ENCODE assay signal across 15 cellular contexts in the genomic region with DNA sequence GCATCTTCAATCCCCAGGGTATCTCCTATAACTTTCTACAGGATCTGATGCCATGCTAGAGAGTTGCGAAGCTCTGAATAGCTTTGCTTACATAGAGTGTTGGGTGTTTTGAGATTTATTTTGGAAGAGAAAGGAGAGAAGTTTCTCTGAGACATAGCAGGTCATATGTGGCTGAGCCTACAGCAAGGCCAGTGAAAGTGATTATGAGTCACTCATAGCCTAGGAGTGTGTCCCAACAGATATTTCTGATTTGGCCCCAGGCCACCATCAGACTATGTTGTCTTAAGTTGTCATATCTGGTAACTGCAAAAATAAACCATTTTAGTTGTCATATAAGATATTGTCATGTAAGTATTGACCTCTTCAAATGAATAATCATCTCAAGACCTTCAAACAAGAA.
DNase-seq lines count a peak whose midpoint lies in the region; ATAC-seq, FAIRE-seq and TF ChIP-seq lines count a peak whose summit lies in the region.
"Had no signal": no experiment of that assay in that cellular context is flagged by ENCODE, and none has a peak within 500 bp of the region (broad histone marks: within the 10 kb centered on the region; RNA-seq: fewer than 3 reads in every experiment).

No MANE protein-coding gene starts in this region.

- H3K9ac ChIP-seq in GM12878 (ENCODE audit: control insufficient read depth, insufficient read depth, low read length): no peak overlapping the region

- in situ Hi-C loops in GM12878 (cut with MboI): no loop called here

- H3K27me3 Mint-ChIP-seq in MCF 10A (ENCODE audit: insufficient read depth, unreplicated experiment): no peaks in the 10 kb centered on the region

- no peak for FAIRE-seq in GM12878 (lab: Jason Lieb, UNC)

- peaks cover 20% of the 10 kb centered on the region for H3K4me1 Mint-ChIP-seq in MCF 10A (ENCODE audit: insufficient read depth, unreplicated experiment)

- SMC1A ChIA-PET in GM12878 (lab: Charles Lee; ENCODE audit: uncharacterized antibody, unreplicated experiment): interaction anchor here (0.9 to 2.3 kb wide), 9 partner anchors 9 to 479 kb away, joined by 3 to 13 read pairs (median 5); no protein-coding TSS in a partner anchor

- H3K36me3 ChIP-seq in breast epithelium (no peaks in the 10 kb centered on the region), GM12878 (ENCODE audit: control insufficient read depth in 2 of 2, insufficient read depth in 2 of 2, low read length in 1 of 2) (no peaks in the 10 kb centered on the region)
- H3K36me3 ChIP-seq: cardiac muscle cell had no signal

- no peaks in the 10 kb centered on the region for H4K20me1 ChIP-seq in GM12878 (ENCODE audit: control insufficient read depth, insufficient read depth)

- ATAC-seq in GM12878 (peak; percentile 36; the same call in 1 of the 3 replicates), GM19351 (IDR thresholded peaks at IDR 0.05; ENCODE audit: unreplicated experiment) (no peak), GM21367 (IDR thresholded peaks at IDR 0.05; ENCODE audit: unreplicated experiment) (no peak)

- BruUV-seq in MCF 10A (replicated peaks; lab: Mats Ljungman, UMichigan): no TSS peak
- no TSS peak for BruUV-seq in GM12878 (replicated peaks; lab: Mats Ljungman, UMichigan)

- POLR2A ChIA-PET in MCF 10A (lab: Yijun Ruan, JAX) (interaction anchor here (0.6 to 2.0 kb wide), 8 partner anchors 9 to 435 kb away, joined by 3 to 7 read pairs (median 4); a partner anchor contains a TSS), GM12878 (lab: Charles Lee) (no interaction called here)

- H3K27ac ChIP-seq in breast epithelium: no peak overlapping the region
- H3K27ac ChIP-seq in GM12878 (ENCODE audit: control insufficient read depth, insufficient read depth): no peak overlapping the region
- H3K27ac ChIP-seq: cardiac muscle cell had no signal

- DNase-seq in MCF 10A (ENCODE audit: unreplicated experiment): peak; percentile 85
- no peak for DNase-seq in breast epithelium (ENCODE audit: low spot score in 2 of 2)
- no peak for DNase-seq in GM12878 (ENCODE audit: low read depth, low spot score)
- DNase-seq in iris pigment epithelial cell (ENCODE audit: low read depth): peak; percentile 88
- no peak for DNase-seq in stimulated activated CD4-positive, alpha-beta T cell treated with anti-CD3 and anti-CD28 coated beads, Interleukin-2, amount 100 ng/mL, for 24 hours
- no peak for DNase-seq in stimulated activated naive CD4-positive, alpha-beta T cell (lab: John Stamatoyannopoulos, UW)
- DNase-seq: 8988T; NCI-H1092; NCI-H82; stimulated activated CD4-positive, alpha-beta T cell treated with anti-CD3 and anti-CD28 coated beads, Interleukin-1b, Interleukin-23, amount 100 ng/mL, for 48 hours; stimulated activated naive CD4-positive, alpha-beta T cell treated with Interleukin-2 at 50 U/mL for 16 hours had no signal

- CTCF ChIA-PET in MCF 10A (lab: Yijun Ruan, JAX): interaction anchor here (0.5 to 4.6 kb wide), 32 partner anchors 8 to 479 kb away, joined by 3 to 126 read pairs (median 4); a partner anchor contains a TSS
- CTCF ChIA-PET in GM12878 (lab: Yijun Ruan, JAX): interaction anchor here (0.9 to 4.0 kb wide), 16 partner anchors 9 to 480 kb away, joined by 3 to 33 read pairs (median 8); no protein-coding TSS in a partner anchor

- H3K9me3 ChIP-seq in breast epithelium (no peaks in the 10 kb centered on the region), GM12878 (replicated peaks; ENCODE audit: control insufficient read depth, insufficient read depth, low read length) (no peaks in the 10 kb centered on the region)

- no peak overlapping the region for H3K4me3 Mint-ChIP-seq in MCF 10A (ENCODE audit: unreplicated experiment)
- H3K4me3 Mint-ChIP-seq: activated T-helper 1 cell treated with anti-CD3 and anti-CD28 coated beads, Interleukin-12 subunit alpha, Interleukin-12 subunit beta, Interleukin-2, Interleukin-4 antibody, amounts not matched to agents 30 ng/mL and 10 ng/mL and 1 ng/mL, durations not matched to agents 14 hours and 24 hours and 36 hours had no signal

- intact Hi-C loops in MCF 10A (cut with micrococcal nuclease) (loop anchor here (5.0 to 10.0 kb wide), 3 partner anchors 161 to 311 kb away; a partner anchor contains a TSS), breast epithelium (cut with DNase I; ENCODE audit: low total_unique reads) (no loop called here), GM12878 (cut with micrococcal nuclease; ENCODE audit: unreplicated experiment) (loop anchor here (5.0 kb wide), 1 partner anchor 478 kb away; no protein-coding TSS in a partner anchor)

- no peak overlapping the region for H3K4me2 ChIP-seq in GM12878 (ENCODE audit: control insufficient read depth, insufficient read depth)

- H3K4me1 ChIP-seq in breast epithelium (no peaks in the 10 kb centered on the region), GM12878 (ENCODE audit: control insufficient read depth, insufficient read depth, low read length) (no peaks in the 10 kb centered on the region)

- TF ChIP-seq POLR2A in breast epithelium (IDR thresholded peaks at IDR 0.05) (no peak), GM12878 (IDR thresholded peaks at IDR 0.05; ENCODE audit: low read depth, low read length) (no peak)

- no peak overlapping the region for H3K4me3 ChIP-seq in breast epithelium
- H3K4me3 ChIP-seq in GM12878: no peak overlapping the region
- H3K4me3 ChIP-seq: cardiac muscle cell had no signal

- no peak overlapping the region for H2AFZ ChIP-seq in GM12878 (ENCODE audit: control insufficient read depth, low read depth, low read length)

- no peaks in the 10 kb centered on the region for H3K9me3 Mint-ChIP-seq in MCF 10A (ENCODE audit: unreplicated experiment)
- H3K9me3 Mint-ChIP-seq: activated T-helper 1 cell treated with anti-CD3 and anti-CD28 coated beads, Interleukin-12 subunit alpha, Interleukin-12 subunit beta, Interleukin-2, Interleukin-4 antibody, amounts not matched to agents 30 ng/mL and 10 ng/mL and 1 ng/mL, durations not matched to agents 14 hours and 24 hours and 36 hours had no signal

- TF ChIP-seq EP300 in GM12878 (IDR thresholded peaks at IDR 0.05; ENCODE audit: borderline replicate concordance in 1 of 2, control insufficient read depth in 1 of 2, low read depth in 2 of 2, low read length in 2 of 2): no peak

- TF ChIP-seq RAD21 in GM12878 (IDR thresholded peaks at IDR 0.05; ENCODE audit: insufficient read depth, low read depth, low read length): no peak

- no peaks in the 10 kb centered on the region for H3K27me3 ChIP-seq in breast epithelium
- no peaks in the 10 kb centered on the region for H3K27me3 ChIP-seq in GM12878 (replicated peaks in 1 of 2; ENCODE audit: control insufficient read depth in 2 of 2, insufficient read depth in 2 of 2, low read length in 1 of 2)
- H3K27me3 ChIP-seq: cardiac muscle cell had no signal

- TF ChIP-seq CTCF in MCF 10A (IDR thresholded peaks at IDR 0.05; ENCODE audit: unreplicated experiment) (no peak), breast epithelium (IDR thresholded peaks at IDR 0.05) (no peak), GM12878 (IDR thresholded peaks at IDR 0.05 in 2 of 3, conservative IDR thresholded peaks at IDR 0.05 in 1 of 3; ENCODE audit: control insufficient read depth in 2 of 3, extremely low read depth in 1 of 3, insufficient read depth in 1 of 3, low read depth in 3 of 3, low read length in 3 of 3) (no peak)

- H3K36me3 Mint-ChIP-seq in MCF 10A (ENCODE audit: insufficient read depth, unreplicated experiment): no peaks in the 10 kb centered on the region

- no peak overlapping the region for H3K27ac Mint-ChIP-seq in MCF 10A (ENCODE audit: low read depth, unreplicated experiment)
- H3K27ac Mint-ChIP-seq: activated T-helper 1 cell treated with anti-CD3 and anti-CD28 coated beads, Interleukin-12 subunit alpha, Interleukin-12 subunit beta, Interleukin-2, Interleukin-4 antibody, amounts not matched to agents 30 ng/mL and 10 ng/mL and 1 ng/mL, durations not matched to agents 14 hours and 24 hours and 36 hours had no signal

- RAD21 ChIA-PET in GM12878 (lab: Charles Lee; ENCODE audit: unreplicated experiment): interaction anchor here (0.8 to 3.4 kb wide), 7 partner anchors 9 to 478 kb away, joined by 3 to 9 read pairs (median 4); no protein-coding TSS in a partner anchor

- WGBS in GM12878 (ENCODE audit: insufficient coverage, insufficient replicate concordance, low lambda C conversion rate, missing lambda C conversion rate): 38% methylated on average over 1 of the region's 1 CpG

- no peaks in the 10 kb centered on the region for H3K79me2 ChIP-seq in GM12878 (ENCODE audit: control insufficient read depth, insufficient read depth, low read length)

TF ChIP-seq in GM12878, 131 proteins besides CTCF, POLR2A, EP300 and RAD21 (continues in another document):
- TF ChIP-seq, protein P1, sequence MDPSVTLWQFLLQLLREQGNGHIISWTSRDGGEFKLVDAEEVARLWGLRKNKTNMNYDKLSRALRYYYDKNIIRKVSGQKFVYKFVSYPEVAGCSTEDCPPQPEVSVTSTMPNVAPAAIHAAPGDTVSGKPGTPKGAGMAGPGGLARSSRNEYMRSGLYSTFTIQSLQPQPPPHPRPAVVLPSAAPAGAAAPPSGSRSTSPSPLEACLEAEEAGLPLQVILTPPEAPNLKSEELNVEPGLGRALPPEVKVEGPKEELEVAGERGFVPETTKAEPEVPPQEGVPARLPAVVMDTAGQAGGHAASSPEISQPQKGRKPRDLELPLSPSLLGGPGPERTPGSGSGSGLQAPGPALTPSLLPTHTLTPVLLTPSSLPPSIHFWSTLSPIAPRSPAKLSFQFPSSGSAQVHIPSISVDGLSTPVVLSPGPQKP (IDR thresholded peaks at IDR 0.05; ENCODE audit: low read depth, low read length): no peak
- no peak for TF ChIP-seq IKZF1 (conservative IDR thresholded peaks at IDR 0.05)
- TF ChIP-seq, protein P2, sequence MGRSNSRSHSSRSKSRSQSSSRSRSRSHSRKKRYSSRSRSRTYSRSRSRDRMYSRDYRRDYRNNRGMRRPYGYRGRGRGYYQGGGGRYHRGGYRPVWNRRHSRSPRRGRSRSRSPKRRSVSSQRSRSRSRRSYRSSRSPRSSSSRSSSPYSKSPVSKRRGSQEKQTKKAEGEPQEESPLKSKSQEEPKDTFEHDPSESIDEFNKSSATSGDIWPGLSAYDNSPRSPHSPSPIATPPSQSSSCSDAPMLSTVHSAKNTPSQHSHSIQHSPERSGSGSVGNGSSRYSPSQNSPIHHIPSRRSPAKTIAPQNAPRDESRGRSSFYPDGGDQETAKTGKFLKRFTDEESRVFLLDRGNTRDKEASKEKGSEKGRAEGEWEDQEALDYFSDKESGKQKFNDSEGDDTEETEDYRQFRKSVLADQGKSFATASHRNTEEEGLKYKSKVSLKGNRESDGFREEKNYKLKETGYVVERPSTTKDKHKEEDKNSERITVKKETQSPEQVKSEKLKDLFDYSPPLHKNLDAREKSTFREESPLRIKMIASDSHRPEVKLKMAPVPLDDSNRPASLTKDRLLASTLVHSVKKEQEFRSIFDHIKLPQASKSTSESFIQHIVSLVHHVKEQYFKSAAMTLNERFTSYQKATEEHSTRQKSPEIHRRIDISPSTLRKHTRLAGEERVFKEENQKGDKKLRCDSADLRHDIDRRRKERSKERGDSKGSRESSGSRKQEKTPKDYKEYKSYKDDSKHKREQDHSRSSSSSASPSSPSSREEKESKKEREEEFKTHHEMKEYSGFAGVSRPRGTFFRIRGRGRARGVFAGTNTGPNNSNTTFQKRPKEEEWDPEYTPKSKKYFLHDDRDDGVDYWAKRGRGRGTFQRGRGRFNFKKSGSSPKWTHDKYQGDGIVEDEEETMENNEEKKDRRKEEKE (IDR thresholded peaks at IDR 0.05): no peak

Comparison
In these comparisons a context has a peak if more than half of its experiments do, and no peak if none do; other contexts are left out.
1. DNase-seq: peak in MCF 10A (single experiment) and iris pigment epithelial cell (single experiment); none in breast epithelium (0 of 2), GM12878 (single experiment), stimulated activated CD4-positive, alpha-beta T cell treated with anti-CD3 and anti-CD28 coated beads, Interleukin-2, amount 100 ng/mL, for 24 hours (0 of 2) and stimulated activated naive CD4-positive, alpha-beta T cell (0 of 6).